21 cellular contexts compared by ENCODE assay signal in genomic region chr22:25255169-25255568, GRCh38. TPM values are rescaled to one million over a fixed set of nuclear protein-coding genes. Genes with fewer than 3 reads are reported as not detected.
"Had no signal": no experiment of that assay in that cellular context is flagged by ENCODE, and none has a peak within 500 bp of the region (broad histone marks: within the 10 kb centered on the region; RNA-seq: fewer than 3 reads in every experiment).

No MANE protein-coding gene starts in this region.

RNA-seq across cellular contexts. Expression of gene CRYBB2, which starts 35.7 kb away (rescaled TPM):
- total RNA-seq: kidney; kidney epithelial cell; left lobe of liver; left lung; left ventricle myocardium inferior; left ventricle myocardium superior; lower lobe of right lung; lung microvascular endothelial cell; mesenteric fat pad; mesothelial cell of epicardium; mononuclear cell; mucosa of gallbladder; myocyte; naive thymus-derived CD4-positive, alpha-beta T cell; naive thymus-derived CD8-positive, alpha-beta T cell had no signal
- polyA plus RNA-seq: immature natural killer cell; naive thymus-derived CD4-positive, alpha-beta T cell; naive thymus-derived CD8-positive, alpha-beta T cell had no signal

RNA-seq across cellular contexts. Expression of gene CRYBB3, which starts 55.5 kb away (rescaled TPM):
- total RNA-seq: kidney; kidney epithelial cell; left cardiac atrium; left ventricle myocardium inferior; left ventricle myocardium superior; liver; lung; mammary epithelial cell; mesenteric fat pad; mononuclear cell; myocyte; naive thymus-derived CD4-positive, alpha-beta T cell; naive thymus-derived CD8-positive, alpha-beta T cell had no signal
- polyA plus RNA-seq: immature natural killer cell; keratinocyte; naive thymus-derived CD4-positive, alpha-beta T cell; naive thymus-derived CD8-positive, alpha-beta T cell had no signal
